ENCODE assay signal across 9 cellular contexts in the genomic region with DNA sequence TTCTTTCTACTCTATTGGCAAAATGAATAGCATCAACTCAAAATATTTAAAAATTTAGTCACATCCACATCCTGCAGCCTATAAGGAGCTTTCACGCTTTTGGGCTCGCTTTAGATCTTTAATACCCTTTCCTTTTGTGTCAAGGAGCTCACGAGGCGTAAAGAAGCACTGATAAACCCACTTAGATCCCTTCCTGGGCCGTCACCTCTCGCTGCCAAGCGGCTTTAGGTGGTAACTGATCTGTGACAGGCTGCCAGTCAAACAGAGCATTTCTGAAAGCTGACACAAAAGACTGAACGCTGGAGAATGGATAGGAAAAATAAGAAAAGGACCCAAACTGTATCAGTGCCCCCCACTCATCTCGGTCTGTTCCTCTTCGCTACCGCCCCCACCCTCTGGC.
DNase-seq lines count a peak whose midpoint lies in the region; ATAC-seq and TF ChIP-seq lines count a peak whose summit lies in the region.
"Had no signal": no experiment of that assay in that cellular context is flagged by ENCODE, and none has a peak within 500 bp of the region (broad histone marks: within the 10 kb centered on the region; RNA-seq: fewer than 3 reads in every experiment).

No MANE protein-coding gene starts in this region.

- in situ Hi-C loops in IMR-90 (cut with MboI; ENCODE audit: low sequenced_read_pairs), result no loop called here

- peak overlapping the region; percentile 41; the same call in 1 of the 2 replicates for H3K4ac ChIP-seq in IMR-90 (ENCODE audit: low read depth, low read length)

- no peaks in the 10 kb centered on the region for H3K9me2 ChIP-seq in hepatocyte (replicated peaks; ENCODE audit: insufficient read depth)

- H4K5ac ChIP-seq in IMR-90 (ENCODE audit: low read depth, low read length), result no peak overlapping the region

- H2AFZ ChIP-seq in IMR-90 (replicated peaks; ENCODE audit: low read length, poor library complexity) (peak overlapping the region; percentile 93), hepatocyte (no peak overlapping the region)

- H2BK15ac ChIP-seq in IMR-90 (ENCODE audit: low read depth, low read length), result no peak overlapping the region

- H3K79me1 ChIP-seq in IMR-90 (ENCODE audit: low read depth in 1 of 2, low read length in 2 of 2), result no peaks in the 10 kb centered on the region

- no peaks in the 10 kb centered on the region for H3K4me1 Mint-ChIP-seq in natural killer cell treated with Interleukin-12 subunit alpha and Interleukin-12 subunit beta and Interleukin-15 and Interleukin-18, amount 100 ng/mL, for 72 hours (ENCODE audit: low read depth in 2 of 2)

- no peak overlapping the region for H3K14ac ChIP-seq in IMR-90 (replicated peaks; ENCODE audit: low read depth, low read length)

- CTCF ChIA-PET in IMR-90 (lab: Yijun Ruan, JAX), result interaction anchor here (1.0 kb wide), 1 partner anchor 10 kb away, joined by 4 read pairs; no protein-coding TSS in a partner anchor

- H3K36me3 Mint-ChIP-seq in natural killer cell treated with Interleukin-12 subunit alpha and Interleukin-12 subunit beta and Interleukin-15 and Interleukin-18, amount 100 ng/mL, for 72 hours, result no peaks in the 10 kb centered on the region

- H3K9me1 ChIP-seq in IMR-90 (ENCODE audit: insufficient read depth, low read length), result no peaks in the 10 kb centered on the region

- H3K36me3 ChIP-seq in IMR-90 (ENCODE audit: control insufficient read depth, insufficient read depth, low read length) (no peaks in the 10 kb centered on the region), hepatocyte (replicated peaks; ENCODE audit: insufficient read depth, low read depth) (no peaks in the 10 kb centered on the region)

- H4K20me1 ChIP-seq in IMR-90 (ENCODE audit: insufficient read depth, low read length), result no peaks in the 10 kb centered on the region
- H4K20me1 ChIP-seq in hepatocyte (ENCODE audit: insufficient read depth, poor library complexity, severe bottlenecking), result no peaks in the 10 kb centered on the region

- H3K18ac ChIP-seq in IMR-90 (ENCODE audit: low read depth, low read length), result no peak overlapping the region

- no peaks in the 10 kb centered on the region for H3K79me2 ChIP-seq in hepatocyte

- H3K56ac ChIP-seq in IMR-90 (ENCODE audit: extremely low read depth, insufficient read depth, low read length), result no peak overlapping the region

- no peak overlapping the region for H3K4me3 Mint-ChIP-seq in natural killer cell treated with Interleukin-12 subunit alpha and Interleukin-12 subunit beta and Interleukin-15 and Interleukin-18, amount 100 ng/mL, for 72 hours

- BruUV-seq in IMR-90 (replicated peaks; lab: Mats Ljungman, UMichigan), result no TSS peak

- H3K27ac ChIP-seq in IMR-90 (ENCODE audit: insufficient read depth, low read length), result no peak overlapping the region
- H3K27ac ChIP-seq in hepatocyte, result no peak overlapping the region

- TF ChIP-seq CTCF in IMR-90 (conservative IDR thresholded peaks at IDR 0.05; ENCODE audit: low read depth, low read length) (no peak), hepatocyte (IDR thresholded peaks at IDR 0.05; ENCODE audit: poor library complexity) (no peak)

- H3K27me3 Mint-ChIP-seq in natural killer cell treated with Interleukin-12 subunit alpha and Interleukin-12 subunit beta and Interleukin-15 and Interleukin-18, amount 100 ng/mL, for 72 hours, result no peaks in the 10 kb centered on the region

- peak overlapping the region; percentile 68; the same call in 1 of the 2 replicates for H3K23ac ChIP-seq in IMR-90 (ENCODE audit: low read depth, low read length)

- TF ChIP-seq POLR2A in IMR-90 (IDR thresholded peaks at IDR 0.05; ENCODE audit: low read depth, low read length), result no peak

- peaks cover 3% of the 10 kb centered on the region for H3K9me3 Mint-ChIP-seq in natural killer cell treated with Interleukin-12 subunit alpha and Interleukin-12 subunit beta and Interleukin-15 and Interleukin-18, amount 100 ng/mL, for 72 hours

- DNase-seq in Ammon's horn (ENCODE audit: low spot score) (peak; percentile 40), IMR-90 (no peak), hepatocyte (ENCODE audit: low spot score) (no peak), cerebellum (ENCODE audit: low spot score) (no peak), NCI-H2029 (lab: John Stamatoyannopoulos, UW) (no peak), OCI-M2 (lab: John Stamatoyannopoulos, UW; ENCODE audit: unreplicated experiment) (no peak)
- no peak for DNase-seq in natural killer cell treated with Interleukin-12 subunit alpha and Interleukin-12 subunit beta and Interleukin-15 and Interleukin-18, amount 100 ng/mL, for 72 hours (ENCODE audit: low spot score)
- DNase-seq: MM.1S had no signal

- H2AK5ac ChIP-seq in IMR-90 (ENCODE audit: low read depth, low read length), result no peak overlapping the region

- no peak overlapping the region for H4K91ac ChIP-seq in IMR-90 (ENCODE audit: insufficient read depth, low read depth, low read length)

- H3K4me3 ChIP-seq in IMR-90 (ENCODE audit: insufficient read depth, low read depth, low read length) (no peak overlapping the region; the same call in 1 of the 2 replicates), hepatocyte (no peak overlapping the region)

- no peak overlapping the region for H3K27ac Mint-ChIP-seq in natural killer cell treated with Interleukin-12 subunit alpha and Interleukin-12 subunit beta and Interleukin-15 and Interleukin-18, amount 100 ng/mL, for 72 hours

- H2BK20ac ChIP-seq in IMR-90 (ENCODE audit: low read depth, low read length), result peak overlapping the region; percentile 42; the same call in 1 of the 2 replicates

- peaks cover 7% of the 10 kb centered on the region for H3K4me1 ChIP-seq in IMR-90 (ENCODE audit: control insufficient read depth, insufficient read depth, low read length)
- H3K4me1 ChIP-seq in hepatocyte (ENCODE audit: insufficient read depth), result no peaks in the 10 kb centered on the region

- H3K9ac ChIP-seq in IMR-90 (ENCODE audit: low read depth, low read length), result no peak overlapping the region

- no peak overlapping the region for H2AK9ac ChIP-seq in IMR-90 (replicated peaks; ENCODE audit: low read depth, low read length, poor library complexity)

- peak overlapping the region in 1 of 2 experiments; percentile 63; a peak in 1 of 4 replicates for H4K8ac ChIP-seq in IMR-90 (ENCODE audit: low read depth in 2 of 2, low read length in 2 of 2)

- peak overlapping the region; percentile 94 for H3K4me2 ChIP-seq in IMR-90 (ENCODE audit: low read depth, low read length)
- peak overlapping the region; percentile 73 for H3K4me2 ChIP-seq in hepatocyte

- no peaks in the 10 kb centered on the region for H3K9me3 ChIP-seq in IMR-90 (ENCODE audit: control insufficient read depth, insufficient read depth, low read length)
- H3K9me3 ChIP-seq in hepatocyte (ENCODE audit: low read depth), result no peaks in the 10 kb centered on the region

- no peak overlapping the region for H2BK5ac ChIP-seq in IMR-90 (ENCODE audit: low read depth, low read length, poor library complexity, severe bottlenecking)

- WGBS in IMR-90 (ENCODE audit: extremely low coverage in 2 of 2, insufficient read length in 1 of 2), 2 experiments, result no CpG with 5 or more reads among the region's 11 CpGs
- 58% methylated on average over 11 of the region's 11 CpGs for WGBS in hepatocyte (ENCODE audit: low lambda C conversion rate, missing lambda C conversion rate)

- no peaks in the 10 kb centered on the region for H3K27me3 ChIP-seq in IMR-90 (ENCODE audit: control insufficient read depth, insufficient read depth, low read length)
- no peaks in the 10 kb centered on the region for H3K27me3 ChIP-seq in hepatocyte

- TF ChIP-seq RAD21 in IMR-90 (IDR thresholded peaks at IDR 0.05; ENCODE audit: low read length), result no peak

- peak; percentile 41 for ATAC-seq in GM21423 (IDR thresholded peaks at IDR 0.05; ENCODE audit: unreplicated experiment)
- ATAC-seq in IMR-90 (ENCODE audit: low read depth), result no peak
- ATAC-seq in natural killer cell treated with Interleukin-12 subunit alpha and Interleukin-12 subunit beta and Interleukin-15 and Interleukin-18, amount 100 ng/mL, for 72 hours, result no peak

- dilution Hi-C loops in IMR-90 (cut with HindIII; ENCODE audit: low sequenced_read_pairs, unreplicated experiment), result no loop called here

- POLR2A ChIA-PET in IMR-90 (lab: Charles Lee; ENCODE audit: unreplicated experiment), result no interaction called here

- peak overlapping the region; percentile 57; the same call in 1 of the 2 replicates for H2BK120ac ChIP-seq in IMR-90 (ENCODE audit: low read depth, low read length)

- intact Hi-C loops in IMR-90 (cut with micrococcal nuclease), result no loop called here

TF ChIP-seq in IMR-90, 13 proteins besides CTCF, POLR2A, EP300 and RAD21:
- TF ChIP-seq FOS (IDR thresholded peaks at IDR 0.05; ENCODE audit: low read depth, low read length) (no peak), RCOR1 (IDR thresholded peaks at IDR 0.05; ENCODE audit: insufficient replicate concordance, low read length) (no peak)
